ENCODE assay signal across 1 cellular context in the genomic region with DNA sequence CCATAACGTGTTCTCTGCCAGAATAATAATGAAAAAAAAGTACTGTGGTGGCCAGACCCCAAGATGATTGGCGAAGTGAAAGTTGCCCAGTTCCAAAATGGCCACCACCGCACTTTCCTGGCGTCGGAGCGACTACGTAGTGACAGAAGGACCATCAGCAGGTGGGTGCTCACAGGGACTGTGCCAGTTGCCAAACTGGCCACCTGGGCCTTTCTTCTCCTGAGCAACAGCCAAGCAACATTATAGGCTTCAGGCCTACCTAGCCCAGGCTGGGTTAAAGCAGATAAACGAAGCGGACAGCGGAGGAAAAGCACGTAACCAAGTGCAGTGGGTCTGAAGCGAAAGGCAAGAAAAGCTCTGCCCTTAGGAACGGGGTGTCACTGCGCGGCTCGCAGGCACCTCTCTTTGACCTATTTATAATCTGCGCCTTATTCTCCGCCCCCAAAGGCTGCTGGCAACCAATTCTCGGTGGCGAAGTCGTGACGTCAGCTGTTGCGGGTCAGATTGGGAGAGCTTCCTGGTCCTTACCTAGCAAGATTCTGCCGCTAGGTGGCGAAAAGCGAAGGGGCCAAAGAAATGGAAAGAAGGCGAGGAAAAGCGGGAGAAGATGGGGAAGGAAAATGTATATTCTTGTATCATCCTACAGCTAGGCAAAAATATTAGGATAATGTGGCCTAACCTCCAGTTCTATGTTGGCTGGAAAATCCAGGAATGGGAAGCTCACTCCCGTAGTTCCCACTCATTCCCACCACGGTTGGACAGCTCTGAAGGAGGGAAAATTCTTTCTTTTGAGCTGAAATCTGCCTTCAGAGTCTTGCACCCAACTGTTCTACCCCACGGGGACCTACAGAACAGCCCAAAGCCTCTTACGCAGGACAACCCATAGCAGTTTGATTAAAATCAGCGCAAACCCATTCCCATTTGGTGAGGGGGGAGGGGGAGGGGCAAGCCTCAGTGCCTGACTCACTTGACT.
TF ChIP-seq lines count a peak whose summit lies in the region.

No MANE protein-coding gene starts in this region.

TF ChIP-seq in GM12878, 131 proteins besides CTCF, POLR2A, EP300 and RAD21 (continues in another document):
- TF ChIP-seq, protein P1, sequence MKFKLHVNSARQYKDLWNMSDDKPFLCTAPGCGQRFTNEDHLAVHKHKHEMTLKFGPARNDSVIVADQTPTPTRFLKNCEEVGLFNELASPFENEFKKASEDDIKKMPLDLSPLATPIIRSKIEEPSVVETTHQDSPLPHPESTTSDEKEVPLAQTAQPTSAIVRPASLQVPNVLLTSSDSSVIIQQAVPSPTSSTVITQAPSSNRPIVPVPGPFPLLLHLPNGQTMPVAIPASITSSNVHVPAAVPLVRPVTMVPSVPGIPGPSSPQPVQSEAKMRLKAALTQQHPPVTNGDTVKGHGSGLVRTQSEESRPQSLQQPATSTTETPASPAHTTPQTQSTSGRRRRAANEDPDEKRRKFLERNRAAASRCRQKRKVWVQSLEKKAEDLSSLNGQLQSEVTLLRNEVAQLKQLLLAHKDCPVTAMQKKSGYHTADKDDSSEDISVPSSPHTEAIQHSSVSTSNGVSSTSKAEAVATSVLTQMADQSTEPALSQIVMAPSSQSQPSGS (IDR thresholded peaks at IDR 0.05; ENCODE audit: low read length) = no peak
- TF ChIP-seq LARP7 (IDR thresholded peaks at IDR 0.05) (0 out of 2 replicates have a peak, but pooled peaks have one; percentile 24), SUPT20H (IDR thresholded peaks at IDR 0.05; ENCODE audit: borderline replicate concordance, control insufficient read depth, low read depth, low read length) (no peak), ZNF217 (IDR thresholded peaks at IDR 0.05) (no peak), NR2F1 (conservative IDR thresholded peaks at IDR 0.05) (0 out of 2 replicates have a peak, but pooled peaks have one; percentile 34), MYB (IDR thresholded peaks at IDR 0.05; ENCODE audit: borderline replicate concordance, low read depth, low read length) (no peak), TAF1 (IDR thresholded peaks at IDR 0.05; ENCODE audit: borderline replicate concordance, low read depth, low read length) (peak; percentile 57; the same call in 1 of the 2 replicates), PAX8 (IDR thresholded peaks at IDR 0.05) (no peak), CREM (IDR thresholded peaks at IDR 0.05; ENCODE audit: low read depth) (peak; percentile 92), CHD1 (IDR thresholded peaks at IDR 0.05; ENCODE audit: low read depth, low read length) (no peak), RFX5 (IDR thresholded peaks at IDR 0.05; ENCODE audit: low read depth, low read length) (peak; percentile 100), IRF4 (IDR thresholded peaks at IDR 0.05; ENCODE audit: low read depth, low read length) (no peak), YY1 (IDR thresholded peaks at IDR 0.05; ENCODE audit: low read depth, low read length) (peak; percentile 98), ETV6 (conservative IDR thresholded peaks at IDR 0.05 in 1 of 2, IDR thresholded peaks at IDR 0.05 in 1 of 2; ENCODE audit: borderline replicate concordance in 1 of 2, low read depth in 1 of 2) (no peak), ZSCAN29 (IDR thresholded peaks at IDR 0.05) (no peak), CREB1 (IDR thresholded peaks at IDR 0.05; ENCODE audit: low read depth) (peak; percentile 95), STAT3 (IDR thresholded peaks at IDR 0.05; ENCODE audit: low read depth, low read length) (no peak), SPI1 (IDR thresholded peaks at IDR 0.05; ENCODE audit: borderline replicate concordance, insufficient read depth, low read depth, low read length) (no peak), ZBTB4 (CRISPR knock-in tag; IDR thresholded peaks at IDR 0.05) (no peak), SIX5 (IDR thresholded peaks at IDR 0.05; ENCODE audit: low read depth, low read length, severe bottlenecking) (peak; percentile 36), CHD4 (IDR thresholded peaks at IDR 0.05) (no peak), SP1 (IDR thresholded peaks at IDR 0.05; ENCODE audit: low read depth, low read length) (peak; percentile 42), MXI1 (IDR thresholded peaks at IDR 0.05; ENCODE audit: low read depth, low read length) (no peak), KDM1A (IDR thresholded peaks at IDR 0.05; ENCODE audit: borderline replicate concordance) (no peak), ZNF384 (IDR thresholded peaks at IDR 0.05; ENCODE audit: borderline replicate concordance, low read depth, low read length) (no peak), FOXK2 (IDR thresholded peaks at IDR 0.05) (no peak), CBX3 (IDR thresholded peaks at IDR 0.05; ENCODE audit: borderline replicate concordance, low read depth) (no peak), HDGF (IDR thresholded peaks at IDR 0.05) (no peak; the same call in none of the 2 replicates), ZNF687 (IDR thresholded peaks at IDR 0.05) (peak; percentile 75), NFIC (IDR thresholded peaks at IDR 0.05; ENCODE audit: low read depth, low read length) (no peak), ASH2L (IDR thresholded peaks at IDR 0.05; ENCODE audit: borderline replicate concordance, low read depth) (no peak; the same call in 1 of the 2 replicates), IKZF1 (conservative IDR thresholded peaks at IDR 0.05) (peak; percentile 97), ZBED1 (IDR thresholded peaks at IDR 0.05; ENCODE audit: borderline replicate concordance) (no peak), RELA (IDR thresholded peaks at IDR 0.05; ENCODE audit: borderline replicate concordance, partially characterized antibody) (peak; percentile 58), TARDBP (IDR thresholded peaks at IDR 0.05; ENCODE audit: borderline replicate concordance) (no peak), HDAC6 (IDR thresholded peaks at IDR 0.05; ENCODE audit: unreplicated experiment) (no peak), FOS (IDR thresholded peaks at IDR 0.05; ENCODE audit: borderline replicate concordance, extremely low read depth, insufficient read length) (no peak), SREBF2 (IDR thresholded peaks at IDR 0.05; ENCODE audit: low read length) (0 out of 2 replicates have a peak, but pooled peaks have one; percentile 10)
- TF ChIP-seq, protein P2, sequence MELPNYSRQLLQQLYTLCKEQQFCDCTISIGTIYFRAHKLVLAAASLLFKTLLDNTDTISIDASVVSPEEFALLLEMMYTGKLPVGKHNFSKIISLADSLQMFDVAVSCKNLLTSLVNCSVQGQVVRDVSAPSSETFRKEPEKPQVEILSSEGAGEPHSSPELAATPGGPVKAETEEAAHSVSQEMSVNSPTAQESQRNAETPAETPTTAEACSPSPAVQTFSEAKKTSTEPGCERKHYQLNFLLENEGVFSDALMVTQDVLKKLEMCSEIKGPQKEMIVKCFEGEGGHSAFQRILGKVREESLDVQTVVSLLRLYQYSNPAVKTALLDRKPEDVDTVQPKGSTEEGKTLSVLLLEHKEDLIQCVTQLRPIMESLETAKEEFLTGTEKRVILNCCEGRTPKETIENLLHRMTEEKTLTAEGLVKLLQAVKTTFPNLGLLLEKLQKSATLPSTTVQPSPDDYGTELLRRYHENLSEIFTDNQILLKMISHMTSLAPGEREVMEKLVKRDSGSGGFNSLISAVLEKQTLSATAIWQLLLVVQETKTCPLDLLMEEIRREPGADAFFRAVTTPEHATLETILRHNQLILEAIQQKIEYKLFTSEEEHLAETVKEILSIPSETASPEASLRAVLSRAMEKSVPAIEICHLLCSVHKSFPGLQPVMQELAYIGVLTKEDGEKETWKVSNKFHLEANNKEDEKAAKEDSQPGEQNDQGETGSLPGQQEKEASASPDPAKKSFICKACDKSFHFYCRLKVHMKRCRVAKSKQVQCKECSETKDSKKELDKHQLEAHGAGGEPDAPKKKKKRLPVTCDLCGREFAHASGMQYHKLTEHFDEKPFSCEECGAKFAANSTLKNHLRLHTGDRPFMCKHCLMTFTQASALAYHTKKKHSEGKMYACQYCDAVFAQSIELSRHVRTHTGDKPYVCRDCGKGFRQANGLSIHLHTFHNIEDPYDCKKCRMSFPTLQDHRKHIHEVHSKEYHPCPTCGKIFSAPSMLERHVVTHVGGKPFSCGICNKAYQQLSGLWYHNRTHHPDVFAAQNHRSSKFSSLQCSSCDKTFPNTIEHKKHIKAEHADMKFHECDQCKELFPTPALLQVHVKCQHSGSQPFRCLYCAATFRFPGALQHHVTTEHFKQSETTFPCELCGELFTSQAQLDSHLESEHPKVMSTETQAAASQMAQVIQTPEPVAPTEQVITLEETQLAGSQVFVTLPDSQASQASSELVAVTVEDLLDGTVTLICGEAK (IDR thresholded peaks at IDR 0.05; ENCODE audit: borderline replicate concordance) = no peak
- TF ChIP-seq, protein P3, sequence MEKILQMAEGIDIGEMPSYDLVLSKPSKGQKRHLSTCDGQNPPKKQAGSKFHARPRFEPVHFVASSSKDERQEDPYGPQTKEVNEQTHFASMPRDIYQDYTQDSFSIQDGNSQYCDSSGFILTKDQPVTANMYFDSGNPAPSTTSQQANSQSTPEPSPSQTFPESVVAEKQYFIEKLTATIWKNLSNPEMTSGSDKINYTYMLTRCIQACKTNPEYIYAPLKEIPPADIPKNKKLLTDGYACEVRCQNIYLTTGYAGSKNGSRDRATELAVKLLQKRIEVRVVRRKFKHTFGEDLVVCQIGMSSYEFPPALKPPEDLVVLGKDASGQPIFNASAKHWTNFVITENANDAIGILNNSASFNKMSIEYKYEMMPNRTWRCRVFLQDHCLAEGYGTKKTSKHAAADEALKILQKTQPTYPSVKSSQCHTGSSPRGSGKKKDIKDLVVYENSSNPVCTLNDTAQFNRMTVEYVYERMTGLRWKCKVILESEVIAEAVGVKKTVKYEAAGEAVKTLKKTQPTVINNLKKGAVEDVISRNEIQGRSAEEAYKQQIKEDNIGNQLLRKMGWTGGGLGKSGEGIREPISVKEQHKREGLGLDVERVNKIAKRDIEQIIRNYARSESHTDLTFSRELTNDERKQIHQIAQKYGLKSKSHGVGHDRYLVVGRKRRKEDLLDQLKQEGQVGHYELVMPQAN (conservative IDR thresholded peaks at IDR 0.05) = no peak
- TF ChIP-seq, protein P4, sequence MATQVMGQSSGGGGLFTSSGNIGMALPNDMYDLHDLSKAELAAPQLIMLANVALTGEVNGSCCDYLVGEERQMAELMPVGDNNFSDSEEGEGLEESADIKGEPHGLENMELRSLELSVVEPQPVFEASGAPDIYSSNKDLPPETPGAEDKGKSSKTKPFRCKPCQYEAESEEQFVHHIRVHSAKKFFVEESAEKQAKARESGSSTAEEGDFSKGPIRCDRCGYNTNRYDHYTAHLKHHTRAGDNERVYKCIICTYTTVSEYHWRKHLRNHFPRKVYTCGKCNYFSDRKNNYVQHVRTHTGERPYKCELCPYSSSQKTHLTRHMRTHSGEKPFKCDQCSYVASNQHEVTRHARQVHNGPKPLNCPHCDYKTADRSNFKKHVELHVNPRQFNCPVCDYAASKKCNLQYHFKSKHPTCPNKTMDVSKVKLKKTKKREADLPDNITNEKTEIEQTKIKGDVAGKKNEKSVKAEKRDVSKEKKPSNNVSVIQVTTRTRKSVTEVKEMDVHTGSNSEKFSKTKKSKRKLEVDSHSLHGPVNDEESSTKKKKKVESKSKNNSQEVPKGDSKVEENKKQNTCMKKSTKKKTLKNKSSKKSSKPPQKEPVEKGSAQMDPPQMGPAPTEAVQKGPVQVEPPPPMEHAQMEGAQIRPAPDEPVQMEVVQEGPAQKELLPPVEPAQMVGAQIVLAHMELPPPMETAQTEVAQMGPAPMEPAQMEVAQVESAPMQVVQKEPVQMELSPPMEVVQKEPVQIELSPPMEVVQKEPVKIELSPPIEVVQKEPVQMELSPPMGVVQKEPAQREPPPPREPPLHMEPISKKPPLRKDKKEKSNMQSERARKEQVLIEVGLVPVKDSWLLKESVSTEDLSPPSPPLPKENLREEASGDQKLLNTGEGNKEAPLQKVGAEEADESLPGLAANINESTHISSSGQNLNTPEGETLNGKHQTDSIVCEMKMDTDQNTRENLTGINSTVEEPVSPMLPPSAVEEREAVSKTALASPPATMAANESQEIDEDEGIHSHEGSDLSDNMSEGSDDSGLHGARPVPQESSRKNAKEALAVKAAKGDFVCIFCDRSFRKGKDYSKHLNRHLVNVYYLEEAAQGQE (IDR thresholded peaks at IDR 0.05; ENCODE audit: low read depth, low read length) = no peak
